Comparison of ENCODE assay signal across 22 cellular contexts in the genomic region with DNA sequence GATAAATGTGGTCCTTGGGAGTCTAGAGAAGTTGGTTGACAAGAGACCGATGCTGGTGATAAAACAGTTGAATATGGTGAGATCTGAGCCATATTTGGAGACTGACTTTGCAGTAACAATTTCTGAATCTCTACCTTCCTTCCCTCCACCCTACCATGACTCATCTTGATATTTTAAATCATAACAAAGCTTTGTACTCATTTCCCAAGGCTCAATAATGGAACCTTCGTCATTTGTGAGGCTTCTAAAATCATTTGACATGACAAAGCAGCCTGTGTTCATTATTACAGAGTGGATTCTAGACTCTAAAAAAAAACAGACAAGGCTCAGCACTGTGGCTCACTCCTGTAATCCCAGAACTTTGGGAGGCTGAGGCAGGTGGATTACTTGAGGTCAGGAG. TPM values are rescaled to one million over a fixed set of nuclear protein-coding genes. Genes with fewer than 3 reads are reported as not detected.
"Had no signal": no experiment of that assay in that cellular context is flagged by ENCODE, and none has a peak within 500 bp of the region (broad histone marks: within the 10 kb centered on the region; RNA-seq: fewer than 3 reads in every experiment).

No MANE protein-coding gene starts in this region.

- H3K36me3 ChIP-seq: ascending aorta, lower lobe of right lung, transverse colon had no signal

- H3K9ac ChIP-seq: SK-N-SH had no signal

- H3K9me3 ChIP-seq: ascending aorta, lower lobe of right lung, SK-N-SH, transverse colon had no signal

- DNase-seq: activated CD4-positive, alpha-beta T cell treated with anti-CD3 and anti-CD28 coated beads, Interleukin-2, amount 50 U/mL, for 48 hours; activated CD4-positive, CD25-positive, alpha-beta regulatory T cell treated with anti-CD3 and anti-CD28 coated beads, Interleukin-2, amount 50 U/mL, for 72 hours; activated naive CD4-positive, alpha-beta T cell treated with anti-CD3 and anti-CD28 coated beads, Interleukin-2, amount 10 ng/mL, durations not matched to agents 7 days and 5 days; dermis blood vessel endothelial cell; erythroblast; immature natural killer cell; lower lobe of right lung; naive thymus-derived CD4-positive, alpha-beta T cell; retina; SK-N-SH; stimulated activated CD4-positive, alpha-beta T cell treated with anti-CD3 and anti-CD28 coated beads, Interleukin-15, amount 100 ng/mL, for 24 hours; stimulated activated CD4-positive, alpha-beta T cell treated with anti-CD3 and anti-CD28 coated beads, Interleukin-4, amount 100 ng/mL, for 1 hour; stimulated activated naive CD4-positive, alpha-beta T cell; T-cell; T-helper 9 cell; transverse colon had no signal

- H3K27ac ChIP-seq: ascending aorta, lower lobe of right lung, skin epidermis, transverse colon had no signal

- H3K4me1 ChIP-seq: ascending aorta, lower lobe of right lung, transverse colon had no signal

- H3K27me3 ChIP-seq: ascending aorta, transverse colon had no signal

- H3K4me2 ChIP-seq: SK-N-SH had no signal

- ATAC-seq: lower lobe of right lung; naive thymus-derived CD4-positive, alpha-beta T cell; T-cell had no signal

- H3K4me3 ChIP-seq: ascending aorta, lower lobe of right lung, skin epidermis, transverse colon had no signal

RNA-seq across cellular contexts. Expression of a gene that starts 54.0 kb away (rescaled TPM):
- total RNA-seq: activated T-helper 2 cell treated with anti-CD3 and anti-CD28 coated beads, Interferon-gamma antibody, Interleukin-2, Interleukin-4, amounts not matched to agents 10 μg/mL and 5 μg/mL and 100 μg/mL, durations not matched to agents 14 hours and 24 hours and 36 hours; ascending aorta; chondrocyte; dermis blood vessel endothelial cell; fibroblast of villous mesenchyme; lower lobe of right lung; mononuclear cell; naive thymus-derived CD4-positive, alpha-beta T cell; T-cell; transverse colon had no signal
- polyA plus RNA-seq: immature natural killer cell; naive thymus-derived CD4-positive, alpha-beta T cell; SK-N-SH had no signal
